Comparison of ENCODE assay signal across 1 cellular context in genomic region chr11:66971483-66971882, GRCh38.
TF ChIP-seq lines count a peak whose summit lies in the region.

No MANE protein-coding gene starts in this region.

TF ChIP-seq in GM12878, 131 proteins besides CTCF, POLR2A, EP300 and RAD21:
- no peak for TF ChIP-seq ZSCAN29 (IDR thresholded peaks at IDR 0.05)
TF ChIP-seq in GM12878: peak in this region for 0.
